Comparison of ENCODE assay signal across 30 cellular contexts in genomic region chr9:13956107-13956506, GRCh38.
DNase-seq lines count a peak whose midpoint lies in the region; ATAC-seq, FAIRE-seq and TF ChIP-seq lines count a peak whose summit lies in the region.
"Had no signal": no experiment of that assay in that cellular context is flagged by ENCODE, and none has a peak within 500 bp of the region (broad histone marks: within the 10 kb centered on the region; RNA-seq: fewer than 3 reads in every experiment).

No MANE protein-coding gene starts in this region.

- DNase-seq in A172 (ENCODE audit: low spot score) (peak; percentile 46), GM12891 (ENCODE audit: insufficient read length, low spot score) (no peak), NCI-H187 treated with DMSO at 0.1 percent for 48 hours (lab: John Stamatoyannopoulos, UW) (peak; percentile 78), fibroblast of villous mesenchyme (ENCODE audit: low read depth) (peak; percentile 83), hepatic stellate cell (ENCODE audit: low spot score) (no peak), NCI-H146 treated with DMSO at 0.1 percent for 48 hours (lab: John Stamatoyannopoulos, UW; ENCODE audit: unreplicated experiment) (no peak)
- no peak for DNase-seq in activated CD8-positive, alpha-beta T cell treated with anti-CD3 and anti-CD28 coated beads, Interleukin-2, amount 10 ng/mL, durations not matched to agents 7 days and 5 days
- DNase-seq: activated CD4-positive, alpha-beta T cell treated with anti-CD3 and anti-CD28 coated beads, Interleukin-2, amount 10 ng/mL, durations not matched to agents 7 days and 5 days; activated CD8-positive, alpha-beta memory T cell treated with anti-CD3 and anti-CD28 coated beads, Interleukin-2, amount 10 ng/mL, durations not matched to agents 7 days and 5 days; activated naive CD4-positive, alpha-beta T cell treated with Interleukin-2 at 50 U/mL for 16 hours; activated T-cell treated with anti-CD3 and anti-CD28 coated beads, Interleukin-2, amount 50 U/mL, for 72 hours; adrenal gland; brain microvascular endothelial cell; Calu3; effector CD4-positive, alpha-beta T cell; foreskin keratinocyte; hippocampal formation; mesendoderm; NCI-H2171 treated with DMSO at 0.1 percent for 48 hours; pancreas; stimulated activated CD4-positive, alpha-beta T cell treated with anti-CD3 and anti-CD28 coated beads, Interleukin-4, amount 100 ng/mL, for 1 hour had no signal

- no peaks in the 10 kb centered on the region for H3K9me3 Mint-ChIP-seq in activated CD8-positive, alpha-beta T cell treated with anti-CD3 and anti-CD28 coated beads, Interleukin-2, amount 10 ng/mL, durations not matched to agents 7 days and 5 days (ENCODE audit: insufficient read depth)
- H3K9me3 Mint-ChIP-seq: activated CD4-positive, alpha-beta T cell treated with anti-CD3 and anti-CD28 coated beads, Interleukin-2, amount 10 ng/mL, durations not matched to agents 7 days and 5 days; stimulated activated memory B cell treated with anti-CD40 and anti-IgM and Interleukin-4, amounts not matched to agents 10 μg/mL and 1 μg/mL and 100 μg/mL, for 72 hours had no signal

- FAIRE-seq in GM12891 (lab: Jason Lieb, UNC): peak; percentile 51
- FAIRE-seq: H54, pancreas had no signal

- POLR2A ChIA-PET in activated CD8-positive, alpha-beta T cell treated with anti-CD3 and anti-CD28 coated beads, Interleukin-2, amount 10 ng/mL, durations not matched to agents 7 days and 5 days (lab: Charles Lee): no interaction called here

- H3K4me3 ChIP-seq in fibroblast of villous mesenchyme (ENCODE audit: low read depth, low read length): no peak overlapping the region
- H3K4me3 ChIP-seq: A549; adrenal gland; BLaER1 treated with 17β-estradiol and CSF1 and Interleukin-3, amounts not matched to agents 10 nM and 100 nM; pancreas had no signal

- H3K4me3 Mint-ChIP-seq in activated CD8-positive, alpha-beta T cell treated with anti-CD3 and anti-CD28 coated beads, Interleukin-2, amount 10 ng/mL, durations not matched to agents 7 days and 5 days: no peak overlapping the region
- H3K4me3 Mint-ChIP-seq: activated CD4-positive, alpha-beta T cell treated with anti-CD3 and anti-CD28 coated beads, Interleukin-2, amount 10 ng/mL, durations not matched to agents 7 days and 5 days; activated CD8-positive, alpha-beta memory T cell treated with anti-CD3 and anti-CD28 coated beads, Interleukin-2, amount 10 ng/mL, durations not matched to agents 7 days and 5 days; activated T-cell treated with anti-CD3 and anti-CD28 coated beads, Interleukin-2, amount 50 U/mL, for 72 hours; natural killer cell treated with Interleukin-12 subunit alpha and Interleukin-12 subunit beta and Interleukin-15 and Interleukin-18, amount 100 ng/mL, for 72 hours; stimulated activated memory B cell treated with anti-CD40 and anti-IgM and Interleukin-4, amounts not matched to agents 10 μg/mL and 1 μg/mL and 100 μg/mL, for 72 hours; T-helper 2 cell treated with Interferon-gamma antibody and Interleukin-4, amounts not matched to agents 5 μg/mL and 100 μg/mL, for 36 hours had no signal

- no peaks in the 10 kb centered on the region for H3K4me1 Mint-ChIP-seq in activated CD8-positive, alpha-beta T cell treated with anti-CD3 and anti-CD28 coated beads, Interleukin-2, amount 10 ng/mL, durations not matched to agents 7 days and 5 days (ENCODE audit: low read depth)
- H3K4me1 Mint-ChIP-seq: activated CD4-positive, alpha-beta T cell treated with anti-CD3 and anti-CD28 coated beads, Interleukin-2, amount 10 ng/mL, durations not matched to agents 7 days and 5 days; activated CD8-positive, alpha-beta memory T cell treated with anti-CD3 and anti-CD28 coated beads, Interleukin-2, amount 10 ng/mL, durations not matched to agents 7 days and 5 days; stimulated activated memory B cell treated with anti-CD40 and anti-IgM and Interleukin-4, amounts not matched to agents 10 μg/mL and 1 μg/mL and 100 μg/mL, for 72 hours had no signal

- CTCF ChIA-PET in activated CD8-positive, alpha-beta T cell treated with anti-CD3 and anti-CD28 coated beads, Interleukin-2, amount 10 ng/mL, durations not matched to agents 7 days and 5 days (lab: Charles Lee): no interaction called here

- no peak overlapping the region for H3K27ac Mint-ChIP-seq in activated CD8-positive, alpha-beta T cell treated with anti-CD3 and anti-CD28 coated beads, Interleukin-2, amount 10 ng/mL, durations not matched to agents 7 days and 5 days
- H3K27ac Mint-ChIP-seq: activated CD4-positive, alpha-beta T cell treated with anti-CD3 and anti-CD28 coated beads, Interleukin-2, amount 10 ng/mL, durations not matched to agents 7 days and 5 days; activated CD8-positive, alpha-beta memory T cell treated with anti-CD3 and anti-CD28 coated beads, Interleukin-2, amount 10 ng/mL, durations not matched to agents 7 days and 5 days; activated T-cell treated with anti-CD3 and anti-CD28 coated beads, Interleukin-2, amount 50 U/mL, for 72 hours; natural killer cell treated with Interleukin-12 subunit alpha and Interleukin-12 subunit beta and Interleukin-15 and Interleukin-18, amount 100 ng/mL, for 72 hours; stimulated activated memory B cell treated with anti-CD40 and anti-IgM and Interleukin-4, amounts not matched to agents 10 μg/mL and 1 μg/mL and 100 μg/mL, for 72 hours; T-helper 2 cell treated with Interferon-gamma antibody and Interleukin-4, amounts not matched to agents 5 μg/mL and 100 μg/mL, for 36 hours had no signal

- H3K27me3 Mint-ChIP-seq in activated CD8-positive, alpha-beta T cell treated with anti-CD3 and anti-CD28 coated beads, Interleukin-2, amount 10 ng/mL, durations not matched to agents 7 days and 5 days (ENCODE audit: low read depth): no peaks in the 10 kb centered on the region
- H3K27me3 Mint-ChIP-seq: activated CD4-positive, alpha-beta T cell treated with anti-CD3 and anti-CD28 coated beads, Interleukin-2, amount 10 ng/mL, durations not matched to agents 7 days and 5 days; activated CD8-positive, alpha-beta memory T cell treated with anti-CD3 and anti-CD28 coated beads, Interleukin-2, amount 10 ng/mL, durations not matched to agents 7 days and 5 days; natural killer cell treated with Interleukin-12 subunit alpha and Interleukin-12 subunit beta and Interleukin-15 and Interleukin-18, amount 100 ng/mL, for 72 hours; stimulated activated memory B cell treated with anti-CD40 and anti-IgM and Interleukin-4, amounts not matched to agents 10 μg/mL and 1 μg/mL and 100 μg/mL, for 72 hours had no signal

- TF ChIP-seq CTCF in fibroblast of villous mesenchyme (IDR thresholded peaks at IDR 0.05; ENCODE audit: insufficient read depth, low read depth, low read length): peak; percentile 5

- ATAC-seq in HG03139 (IDR thresholded peaks at IDR 0.05; ENCODE audit: unreplicated experiment): no peak
- ATAC-seq in activated CD8-positive, alpha-beta T cell treated with anti-CD3 and anti-CD28 coated beads, Interleukin-2, amount 10 ng/mL, durations not matched to agents 7 days and 5 days: no peak
- ATAC-seq: A549; activated CD8-positive, alpha-beta memory T cell treated with anti-CD3 and anti-CD28 coated beads, Interleukin-2, amount 10 ng/mL, durations not matched to agents 7 days and 5 days; activated T-cell treated with anti-CD3 and anti-CD28 coated beads, Interleukin-2, amount 50 U/mL, for 72 hours; foreskin keratinocyte; left lobe of liver; natural killer cell treated with Interleukin-12 subunit alpha and Interleukin-12 subunit beta and Interleukin-15 and Interleukin-18, amount 100 ng/mL, for 72 hours; pancreas; SK-N-SH treated with all-trans-retinoic acid at 6 μM for 48 hours; stimulated activated memory B cell treated with anti-CD40 and anti-IgM and Interleukin-4, amounts not matched to agents 10 μg/mL and 1 μg/mL and 100 μg/mL, for 72 hours had no signal

- no peak for TF ChIP-seq POLR2A in GM12891 (IDR thresholded peaks at IDR 0.05; ENCODE audit: low read depth, low read length)

- H3K36me3 Mint-ChIP-seq in activated CD8-positive, alpha-beta T cell treated with anti-CD3 and anti-CD28 coated beads, Interleukin-2, amount 10 ng/mL, durations not matched to agents 7 days and 5 days (ENCODE audit: low read depth): no peaks in the 10 kb centered on the region
- H3K36me3 Mint-ChIP-seq: activated CD8-positive, alpha-beta memory T cell treated with anti-CD3 and anti-CD28 coated beads, Interleukin-2, amount 10 ng/mL, durations not matched to agents 7 days and 5 days; natural killer cell treated with Interleukin-12 subunit alpha and Interleukin-12 subunit beta and Interleukin-15 and Interleukin-18, amount 100 ng/mL, for 72 hours; stimulated activated memory B cell treated with anti-CD40 and anti-IgM and Interleukin-4, amounts not matched to agents 10 μg/mL and 1 μg/mL and 100 μg/mL, for 72 hours had no signal

TF ChIP-seq in GM12891, 5 proteins besides CTCF, POLR2A, EP300 and RAD21:
- TF ChIP-seq SPI1 (IDR thresholded peaks at IDR 0.05; ENCODE audit: low read depth, low read length) (no peak), TAF1 (IDR thresholded peaks at IDR 0.05; ENCODE audit: low read depth, low read length) (no peak), POLR2AphosphoS5 (IDR thresholded peaks at IDR 0.05; ENCODE audit: low read depth, low read length) (no peak), PAX5 (IDR thresholded peaks at IDR 0.05; ENCODE audit: insufficient read depth, low read length, severe bottlenecking) (no peak), POU2F2 (IDR thresholded peaks at IDR 0.05; ENCODE audit: low read depth, low read length) (no peak)
TF ChIP-seq in GM12891: peak in this region for 0.

Comparison
In these comparisons a context has a peak if more than half of its experiments do, and no peak if none do; other contexts are left out.
1. DNase-seq: peak in A172 (single experiment), NCI-H187 treated with DMSO at 0.1 percent for 48 hours (single experiment) and fibroblast of villous mesenchyme (single experiment); none in GM12891 (single experiment), hepatic stellate cell (single experiment), NCI-H146 treated with DMSO at 0.1 percent for 48 hours (single experiment) and activated CD8-positive, alpha-beta T cell treated with anti-CD3 and anti-CD28 coated beads, Interleukin-2, amount 10 ng/mL, durations not matched to agents 7 days and 5 days (single experiment).